In the genomic region with DNA sequence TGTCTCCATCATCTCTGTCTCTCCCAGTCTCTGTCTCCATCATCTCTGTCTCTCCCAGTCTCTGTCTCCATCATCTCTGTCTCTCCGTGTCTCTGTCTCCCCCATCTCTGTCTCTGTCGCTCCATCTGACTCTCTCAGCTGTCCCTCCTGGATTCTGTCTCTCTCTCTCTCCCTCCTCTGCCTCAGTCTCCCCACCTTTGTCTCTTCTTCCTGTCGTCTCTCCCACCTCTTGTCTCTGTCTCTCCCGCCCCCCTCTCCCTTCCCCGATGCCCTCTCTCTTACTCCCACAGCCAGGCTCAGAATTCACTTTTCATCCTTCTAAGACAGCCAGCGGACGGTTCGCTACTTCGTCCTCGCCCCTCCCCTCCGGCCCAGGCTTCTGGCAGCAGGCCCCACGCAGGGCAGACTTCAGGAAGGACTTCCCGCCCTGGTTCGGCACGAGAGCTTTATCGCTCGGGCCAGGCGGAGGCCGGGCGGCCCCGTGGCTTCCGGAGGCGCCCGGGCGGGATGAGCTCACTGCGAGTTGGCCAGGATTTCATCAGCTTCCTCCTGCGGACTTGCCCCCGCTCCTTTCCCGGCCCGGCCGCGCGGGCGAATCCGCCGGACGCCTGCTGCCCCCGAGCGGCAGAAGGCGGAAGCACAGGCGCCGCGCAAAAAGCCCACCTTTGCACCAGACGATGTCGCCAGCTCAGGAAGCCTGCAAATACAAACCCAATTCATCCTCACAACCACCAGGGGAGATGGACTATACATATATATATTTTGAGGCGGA, we compare ENCODE assay signal across 8 cellular contexts. TPM values are rescaled to one million over a fixed set of nuclear protein-coding genes. Genes with fewer than 3 reads are reported as not detected.
DNase-seq lines count a peak whose midpoint lies in the region; ATAC-seq and TF ChIP-seq lines count a peak whose summit lies in the region.

No MANE protein-coding gene starts in this region.

- no peaks in the 10 kb centered on the region for H3K36me3 ChIP-seq in BE2C

- no peaks in the 10 kb centered on the region for H3K36me3 Mint-ChIP-seq in activated CD4-positive, alpha-beta memory T cell treated with anti-CD3 and anti-CD28 coated beads, Interleukin-2, amount 10 ng/mL, durations not matched to agents 7 days and 5 days (ENCODE audit: low read depth)

- peak overlapping the region; percentile 70 for H3K4me3 Mint-ChIP-seq in activated CD4-positive, alpha-beta memory T cell treated with anti-CD3 and anti-CD28 coated beads, Interleukin-2, amount 10 ng/mL, durations not matched to agents 7 days and 5 days

- H3K4me3 ChIP-seq in BE2C (ENCODE audit: low read depth, low read length) = peak overlapping the region; percentile 42

- DNase-seq in BE2C (peak; percentile 95), NCI-H82 (lab: John Stamatoyannopoulos, UW) (peak; percentile 94), medulla oblongata (ENCODE audit: extremely low spot score) (peak; percentile 85)
- peak; percentile 94 for DNase-seq in activated CD4-positive, alpha-beta memory T cell treated with anti-CD3 and anti-CD28 coated beads, Interleukin-2, amount 10 ng/mL, durations not matched to agents 7 days and 5 days
- DNase-seq in effector CD4-positive, alpha-beta T cell = peak; percentile 74
- peak; percentile 83 to 90 (median 84) for DNase-seq in stimulated activated CD4-positive, alpha-beta T cell treated with anti-CD3 and anti-CD28 coated beads, TNF-alpha, amount 100 ng/mL, for 48 hours (ENCODE audit: low read depth in 3 of 3)

- no peaks in the 10 kb centered on the region for H3K9me3 Mint-ChIP-seq in activated CD4-positive, alpha-beta memory T cell treated with anti-CD3 and anti-CD28 coated beads, Interleukin-2, amount 10 ng/mL, durations not matched to agents 7 days and 5 days

- POLR2A ChIA-PET in activated CD4-positive, alpha-beta memory T cell treated with anti-CD3 and anti-CD28 coated beads, Interleukin-2, amount 10 ng/mL, durations not matched to agents 7 days and 5 days (lab: Charles Lee) = interaction anchor here (0.7 to 6.2 kb wide), 18 partner anchors 11 to 459 kb away, joined by 3 to 110 read pairs (median 8); a partner anchor contains a TSS

- H3K27me3 ChIP-seq in BE2C = no peaks in the 10 kb centered on the region

- H3K27ac Mint-ChIP-seq in activated CD4-positive, alpha-beta memory T cell treated with anti-CD3 and anti-CD28 coated beads, Interleukin-2, amount 10 ng/mL, durations not matched to agents 7 days and 5 days = peak overlapping the region; percentile 87

- H3K4me1 ChIP-seq in BE2C = peaks cover 14% of the 10 kb centered on the region

- CTCF ChIA-PET in activated CD4-positive, alpha-beta memory T cell treated with anti-CD3 and anti-CD28 coated beads, Interleukin-2, amount 10 ng/mL, durations not matched to agents 7 days and 5 days (lab: Charles Lee) = interaction anchor here (0.6 to 6.4 kb wide), 53 partner anchors 9 to 528 kb away, joined by 3 to 361 read pairs (median 6); a partner anchor contains a TSS

- TF ChIP-seq CTCF in BE2C (IDR thresholded peaks at IDR 0.05; ENCODE audit: low read depth, low read length) = peak; percentile 86

- H3K4me1 Mint-ChIP-seq in activated CD4-positive, alpha-beta memory T cell treated with anti-CD3 and anti-CD28 coated beads, Interleukin-2, amount 10 ng/mL, durations not matched to agents 7 days and 5 days = peaks cover 30% of the 10 kb centered on the region

- no peaks in the 10 kb centered on the region for H3K9me3 ChIP-seq in BE2C

- peaks cover 7% of the 10 kb centered on the region for H3K27me3 Mint-ChIP-seq in activated CD4-positive, alpha-beta memory T cell treated with anti-CD3 and anti-CD28 coated beads, Interleukin-2, amount 10 ng/mL, durations not matched to agents 7 days and 5 days

- ATAC-seq in GM19025 (IDR thresholded peaks at IDR 0.05; ENCODE audit: low read depth, unreplicated experiment) = peak; percentile 73
- ATAC-seq in HG03469 (IDR thresholded peaks at IDR 0.05; ENCODE audit: unreplicated experiment) = peak; percentile 54

RNA-seq across cellular contexts. Expression of a gene that starts 12.4 kb away (rescaled TPM):
- polyA plus RNA-seq in BE2C (2012; ENCODE audit: insufficient read depth, insufficient read length, low read depth) = 21.8 TPM
- 10 to 100 TPM; 29.9 to 30.2 TPM for total RNA-seq in activated CD4-positive, alpha-beta memory T cell treated with anti-CD3 and anti-CD28 coated beads, Interleukin-2, amount 10 ng/mL, durations not matched to agents 7 days and 5 days

RNA-seq across cellular contexts. Expression of a gene that starts 13.0 kb away (rescaled TPM):
- polyA plus RNA-seq in BE2C (2012; ENCODE audit: insufficient read depth, insufficient read length, low read depth) = 17.0 TPM
- 10 to 100 TPM; 17.3 to 19.0 TPM for total RNA-seq in activated CD4-positive, alpha-beta memory T cell treated with anti-CD3 and anti-CD28 coated beads, Interleukin-2, amount 10 ng/mL, durations not matched to agents 7 days and 5 days

RNA-seq across cellular contexts. Expression of a gene that starts 30.7 kb away (rescaled TPM):
- 19.8 TPM for polyA plus RNA-seq in BE2C (2012; ENCODE audit: insufficient read depth, insufficient read length, low read depth)
- 10 to 100 TPM; 12.6 to 13.9 TPM for total RNA-seq in activated CD4-positive, alpha-beta memory T cell treated with anti-CD3 and anti-CD28 coated beads, Interleukin-2, amount 10 ng/mL, durations not matched to agents 7 days and 5 days

Comparison
In these comparisons a context has a peak if more than half of its experiments do, and no peak if none do; other contexts are left out.
1. Peak in every context shown above with its lines: DNase-seq, ATAC-seq and H3K4me3 ChIP-seq.